In genomic region chr1:85109475-85109874, GRCh38 we compare ENCODE assay signal across 8 cellular contexts.
DNase-seq lines count a peak whose midpoint lies in the region; ATAC-seq and TF ChIP-seq lines count a peak whose summit lies in the region.

No MANE protein-coding gene starts in this region.

- no peak overlapping the region for H3K4me3 ChIP-seq in epithelial cell of esophagus (ENCODE audit: low read length)
- H3K4me3 ChIP-seq in vagina, result no peak overlapping the region

- intact Hi-C loops in vagina (cut with DNase I), result no loop called here

- H3K27ac ChIP-seq in vagina, result no peak overlapping the region

- H3K36me3 ChIP-seq in vagina, result no peaks in the 10 kb centered on the region

- no peaks in the 10 kb centered on the region for H3K27me3 ChIP-seq in vagina

- DNase-seq in stimulated activated naive CD4-positive, alpha-beta T cell (lab: John Stamatoyannopoulos, UW), result peak in 5 of 6 experiments; percentile 22 to 41 (median 30)
- no peak for DNase-seq in stimulated activated naive CD4-positive, alpha-beta T cell treated with Interleukin-2 at 50 U/mL for 16 hours (lab: John Stamatoyannopoulos, UW)
- DNase-seq in NCI-H2227 (lab: John Stamatoyannopoulos, UW; ENCODE audit: unreplicated experiment) (peak; percentile 38), epithelial cell of esophagus (ENCODE audit: low read depth) (peak; percentile 74), myocyte (ENCODE audit: low read depth) (peak; percentile 63), vagina (ENCODE audit: extremely low spot score in 2 of 2) (no peak)
- peak; percentile 15 to 33 for DNase-seq in activated CD4-positive, alpha-beta T cell treated with anti-CD3 and anti-CD28 coated beads for 4 hours

- no peaks in the 10 kb centered on the region for H3K4me1 ChIP-seq in vagina

- H3K9me3 ChIP-seq in vagina, result no peaks in the 10 kb centered on the region

- ATAC-seq in HG02884 (IDR thresholded peaks at IDR 0.05; ENCODE audit: unreplicated experiment), result peak; percentile 87

- TF ChIP-seq CTCF in epithelial cell of esophagus (IDR thresholded peaks at IDR 0.05; ENCODE audit: insufficient read depth, low read depth, low read length, missing control alignments) (peak; percentile 96), vagina (IDR thresholded peaks at IDR 0.05) (peak; percentile 31 to 73 (median 34))

- TF ChIP-seq POLR2A in vagina (IDR thresholded peaks at IDR 0.05), result no peak

Comparison
In these comparisons a context has a peak if more than half of its experiments do, and no peak if none do; other contexts are left out.
1. DNase-seq: peak in stimulated activated naive CD4-positive, alpha-beta T cell (5 of 6), NCI-H2227 (single experiment), activated CD4-positive, alpha-beta T cell treated with anti-CD3 and anti-CD28 coated beads for 4 hours (2 of 2), epithelial cell of esophagus (single experiment) and myocyte (single experiment); none in stimulated activated naive CD4-positive, alpha-beta T cell treated with Interleukin-2 at 50 U/mL for 16 hours (single experiment) and vagina (0 of 2).